Comparison of ENCODE assay signal across 9 cellular contexts in genomic region chr17:32278815-32279214, GRCh38. TPM values are rescaled to one million over a fixed set of nuclear protein-coding genes. Genes with fewer than 3 reads are reported as not detected.
"Had no signal": no experiment of that assay in that cellular context is flagged by ENCODE, and none has a peak within 500 bp of the region (broad histone marks: within the 10 kb centered on the region; RNA-seq: fewer than 3 reads in every experiment).

No MANE protein-coding gene starts in this region.

- H3K36me3 Mint-ChIP-seq: IgD-negative memory B cell had no signal

- H3K4me3 ChIP-seq: GM23248, HAP-1 had no signal

- H3K27ac Mint-ChIP-seq: IgD-negative memory B cell had no signal

- H3K27ac ChIP-seq: GM23248, HL-60 had no signal

- H2AFZ ChIP-seq: GM23248 had no signal

- H3K36me3 ChIP-seq: HAP-1 had no signal

- H3K9ac ChIP-seq: GM23248 had no signal

- ATAC-seq: HCT116, HepG2 had no signal

- DNase-seq: GM23248, GOT3, KG1 had no signal

- H3K9me3 Mint-ChIP-seq: IgD-negative memory B cell had no signal

- H3K4me3 Mint-ChIP-seq: IgD-negative memory B cell had no signal

- H3K9me3 ChIP-seq: HAP-1 had no signal

- FAIRE-seq: H54, HepG2 had no signal

RNA-seq across cellular contexts. Expression of gene RHBDL3, which starts 13.2 kb away (rescaled TPM):
- polyA plus RNA-seq: HepG2, IgD-negative memory B cell had no signal
